ENCODE assay signal across 15 cellular contexts in the genomic region with DNA sequence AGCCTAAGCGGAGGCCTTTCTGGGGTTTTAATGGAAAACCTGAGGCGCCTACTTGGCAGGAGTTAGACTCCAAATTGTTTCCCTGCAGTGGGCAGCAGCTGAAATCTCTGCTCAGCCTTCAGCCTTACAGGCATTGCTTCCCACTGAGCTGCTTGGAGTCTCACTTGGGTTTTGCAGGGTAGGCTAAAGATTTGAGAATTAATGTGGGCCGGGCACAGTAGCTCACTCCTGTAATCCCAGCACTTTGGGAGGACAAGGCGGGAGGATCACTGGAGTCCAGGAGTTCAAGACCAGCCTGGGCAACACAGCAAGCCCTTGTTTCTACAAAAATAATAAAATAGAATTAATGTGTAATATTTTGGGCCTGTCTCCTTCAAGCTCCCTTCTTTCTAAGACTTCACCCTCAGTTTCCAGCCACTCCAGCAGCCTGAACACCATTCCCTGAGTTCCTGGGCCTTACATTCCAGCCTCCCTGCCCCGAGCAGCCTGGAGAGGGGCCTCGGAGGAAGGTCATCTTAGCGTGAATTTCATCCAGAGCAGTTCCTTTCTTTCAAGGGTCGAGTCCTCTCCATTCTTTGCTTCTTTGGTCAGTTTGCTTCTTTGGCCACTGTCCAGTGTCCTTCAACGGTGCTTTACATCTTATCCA. TPM values are rescaled to one million over a fixed set of nuclear protein-coding genes. Genes with fewer than 3 reads are reported as not detected.
A peak's percentile ranks its signal among the peaks of the same experiment; 100 is the strongest.
DNase-seq lines count a peak whose midpoint lies in the region; ATAC-seq and TF ChIP-seq lines count a peak whose summit lies in the region.
"Had no signal": no experiment of that assay in that cellular context is flagged by ENCODE, and none has a peak within 500 bp of the region (broad histone marks: within the 10 kb centered on the region; RNA-seq: fewer than 3 reads in every experiment).

No MANE protein-coding gene starts in this region.

- no peak for DNase-seq in breast epithelium (ENCODE audit: low spot score in 2 of 2)
- no peak for DNase-seq in mammary epithelial cell
- DNase-seq in esophagus squamous epithelium (lab: John Stamatoyannopoulos, UW): no peak
- no peak for DNase-seq in nephron progenitor cell
- DNase-seq in upper lobe of left lung: no peak
- no peak for DNase-seq in activated CD8-positive, alpha-beta memory T cell treated with anti-CD3 and anti-CD28 coated beads for 24 hours
- DNase-seq in NCI-H2171 treated with DMSO at 0.1 percent for 48 hours (lab: John Stamatoyannopoulos, UW): no peak
- no peak for DNase-seq in cerebellar nuclear complex (lab: John Stamatoyannopoulos, UW)
- DNase-seq: DMS79 treated with DMSO at 0.1 percent for 48 hours; NCI-H2107; OCI-M1; stimulated activated CD4-positive, alpha-beta T cell treated with anti-CD3 and anti-CD28 coated beads, Interleukin-2, amount 100 ng/mL, for 24 hours; stimulated activated naive CD8-positive, alpha-beta T cell treated with anti-CD3 and anti-CD28 coated beads, Interleukin-15, Interleukin-2, amounts not matched to agents 100 U/mL and 50 U/mL, for 24 hours had no signal

- H3K9me3 ChIP-seq in breast epithelium (no peaks in the 10 kb centered on the region), mammary epithelial cell (replicated peaks; ENCODE audit: insufficient read depth, low read length) (no peaks in the 10 kb centered on the region), esophagus squamous epithelium (no peaks in the 10 kb centered on the region), upper lobe of left lung (no peaks in the 10 kb centered on the region)

- H3K36me3 Mint-ChIP-seq in nephron progenitor cell (ENCODE audit: low read depth): no peaks in the 10 kb centered on the region
- H3K36me3 Mint-ChIP-seq: neural progenitor cell had no signal

- TF ChIP-seq POLR2A in breast epithelium (IDR thresholded peaks at IDR 0.05) (no peak), esophagus squamous epithelium (IDR thresholded peaks at IDR 0.05) (no peak), upper lobe of left lung (IDR thresholded peaks at IDR 0.05) (no peak)

- TF ChIP-seq CTCF in breast epithelium (IDR thresholded peaks at IDR 0.05) (no peak), mammary epithelial cell (conservative IDR thresholded peaks at IDR 0.05 in 1 of 2, IDR thresholded peaks at IDR 0.05 in 1 of 2; ENCODE audit: extremely low read depth in 1 of 2, insufficient read depth in 1 of 2, low read depth in 1 of 2, low read length in 2 of 2) (no peak), esophagus squamous epithelium (IDR thresholded peaks at IDR 0.05) (no peak), nephron progenitor cell (IDR thresholded peaks at IDR 0.05) (no peak), upper lobe of left lung (IDR thresholded peaks at IDR 0.05) (no peak)

- H3K4me1 ChIP-seq in breast epithelium (peaks cover 0 to 7% of the 10 kb centered on the region in 2 donors), mammary epithelial cell (ENCODE audit: insufficient read depth, low read length) (peaks cover 7% of the 10 kb centered on the region), esophagus squamous epithelium (peaks cover 3 to 44% (median 8%) of the 10 kb centered on the region in 3 donors), upper lobe of left lung (peaks cover 12 to 38% (median 24%) of the 10 kb centered on the region in 4 donors)

- 96% methylated on average over 9 of the region's 9 CpGs for WGBS in mammary epithelial cell (ENCODE audit: low coverage, missing lambda C conversion rate)
- 71 to 79% methylated on average over 9 of the region's 9 CpGs for WGBS in esophagus squamous epithelium, 2 donors
- WGBS in upper lobe of left lung, 2 donors: 78 to 80% methylated on average over 9 of the region's 9 CpGs

- H3K27ac ChIP-seq in breast epithelium (peak overlapping the region; percentile 29 to 90), mammary epithelial cell (ENCODE audit: insufficient read depth, low read depth, low read length) (no peak overlapping the region), esophagus squamous epithelium (peak overlapping the region in 3 of 4 donors; percentile 24 to 75 (median 63)), upper lobe of left lung (peak overlapping the region; percentile 59 to 75 (median 67))
- H3K27ac ChIP-seq: neural progenitor cell had no signal

- in situ Hi-C loops in mammary epithelial cell (cut with MboI; ENCODE audit: low sequenced_read_pairs in 2 of 2): loop anchor here in 1 of 2 donors (25.0 kb wide), 1 partner anchor 138 kb away; no protein-coding TSS in a partner anchor

- peak overlapping the region; percentile 61 for H3K27ac Mint-ChIP-seq in nephron progenitor cell

- no peaks in the 10 kb centered on the region for H3K9me3 Mint-ChIP-seq in nephron progenitor cell
- H3K9me3 Mint-ChIP-seq: neural progenitor cell had no signal

- no TSS peak for BruUV-seq in mammary epithelial cell (replicated peaks; lab: Mats Ljungman, UMichigan)

- no peak overlapping the region for H3K4me2 ChIP-seq in mammary epithelial cell (ENCODE audit: insufficient read depth, low read depth, low read length)
- H3K4me2 ChIP-seq: neural progenitor cell had no signal

- H3K27me3 Mint-ChIP-seq in nephron progenitor cell (ENCODE audit: low read depth, poor library complexity): peaks cover 28% of the 10 kb centered on the region

- H3K4me3 ChIP-seq in breast epithelium (peak overlapping the region; percentile 15 to 55 (median 27)), mammary epithelial cell (replicated peaks in 1 of 3; ENCODE audit: insufficient read depth in 1 of 3, low read depth in 2 of 3, low read length in 3 of 3) (no peak overlapping the region), esophagus squamous epithelium (peak overlapping the region in 3 of 4 donors; percentile 18 to 22 (median 20)), upper lobe of left lung (peak overlapping the region in 2 of 4 donors; percentile 6 to 32)
- H3K4me3 ChIP-seq: neural progenitor cell had no signal

- intact Hi-C loops in breast epithelium (cut with DNase I; ENCODE audit: low total_unique reads): no loop called here
- intact Hi-C loops in mammary epithelial cell (cut with micrococcal nuclease): no loop called here
- intact Hi-C loops in esophagus squamous epithelium (cut with DNase I): no loop called here

- no peaks in the 10 kb centered on the region for H4K20me1 ChIP-seq in mammary epithelial cell (ENCODE audit: insufficient read depth, low read length)

- CTCF ChIA-PET in mammary epithelial cell (lab: Charles Lee; ENCODE audit: low non-redundant PET): no interaction called here

- H3K27me3 ChIP-seq in breast epithelium (no peaks in the 10 kb centered on the region), mammary epithelial cell (ENCODE audit: insufficient read depth, low read length) (no peaks in the 10 kb centered on the region), esophagus squamous epithelium (no peaks in the 10 kb centered on the region), upper lobe of left lung (no peaks in the 10 kb centered on the region)
- H3K27me3 ChIP-seq: neural progenitor cell had no signal

- H3K4me1 Mint-ChIP-seq in nephron progenitor cell: peaks cover 81% of the 10 kb centered on the region

- H3K4me3 Mint-ChIP-seq in nephron progenitor cell: no peak overlapping the region
- H3K4me3 Mint-ChIP-seq: neural progenitor cell had no signal

- no peaks in the 10 kb centered on the region for H3K79me2 ChIP-seq in mammary epithelial cell (ENCODE audit: insufficient read depth, low read length)

- no peaks in the 10 kb centered on the region for H3K36me3 ChIP-seq in breast epithelium
- H3K36me3 ChIP-seq in mammary epithelial cell (ENCODE audit: insufficient read depth, low read length): no peaks in the 10 kb centered on the region
- no peaks in the 10 kb centered on the region for H3K36me3 ChIP-seq in esophagus squamous epithelium
- H3K36me3 ChIP-seq in upper lobe of left lung: no peaks in the 10 kb centered on the region
- H3K36me3 ChIP-seq: neural progenitor cell had no signal

- no peak for ATAC-seq in upper lobe of left lung (ENCODE audit: low FRiP score in 2 of 2)
- ATAC-seq: stimulated activated naive CD8-positive, alpha-beta T cell treated with anti-CD3 and anti-CD28 coated beads, Interleukin-15, Interleukin-2, amounts not matched to agents 100 U/mL and 50 U/mL, for 24 hours had no signal

- no peak for TF ChIP-seq EP300 in upper lobe of left lung (IDR thresholded peaks at IDR 0.05)

- no peak overlapping the region for H2AFZ ChIP-seq in mammary epithelial cell (ENCODE audit: low read depth, low read length)
- H2AFZ ChIP-seq: neural progenitor cell had no signal

- no peak overlapping the region for H3K9ac ChIP-seq in mammary epithelial cell (ENCODE audit: insufficient read depth, low read length)
- H3K9ac ChIP-seq: neural progenitor cell had no signal

- dilution Hi-C loops in mammary epithelial cell (cut with HindIII; ENCODE audit: low sequenced_read_pairs): no loop called here

RNA-seq across cellular contexts. Expression of gene RAB17, which starts 9.1 kb away (rescaled TPM):
- 10 to 100 TPM in 2 of 3 donors, not detected in 1; 39.7 to 43.9 TPM for total RNA-seq in breast epithelium
- 1 to 10 TPM; 7.2 to 8.9 TPM for total RNA-seq in mammary epithelial cell
- polyA plus RNA-seq in mammary epithelial cell: 12.8 TPM
- 20.4 TPM for polyA minus RNA-seq in mammary epithelial cell
- 10 to 100 TPM in 1 of 4 donors, 1 to 10 TPM in 3; 2.0 to 11.1 (median 6.4) TPM for total RNA-seq in esophagus squamous epithelium
- total RNA-seq in upper lobe of left lung: 100 to 1,000 TPM in 2 of 6 donors, 10 to 100 TPM in 4; 44.5 to 262 (median 90.6) TPM

RNA-seq across cellular contexts. Expression of gene LRRFIP1, which starts 27.8 kb away (rescaled TPM):
- total RNA-seq in breast epithelium (100 to 1,000 TPM in 2 of 3 donors, 10 to 100 TPM in 1; 82.6 to 136 (median 130) TPM), mammary epithelial cell (100 to 1,000 TPM in 1 of 2 donors, 10 to 100 TPM in 1; 69.8 to 188 TPM), esophagus squamous epithelium (100 to 1,000 TPM in 2 of 4 donors, 10 to 100 TPM in 2; 84.9 to 152 (median 120) TPM), upper lobe of left lung (100 to 1,000 TPM; 185 to 291 (median 242) TPM)
- 71.9 TPM for polyA plus RNA-seq in mammary epithelial cell
- polyA minus RNA-seq in mammary epithelial cell: 58.4 TPM

RNA-seq across cellular contexts. Expression of gene PRLH, which starts 33.2 kb away (rescaled TPM):
- not detected for total RNA-seq in breast epithelium
- not detected for total RNA-seq in mammary epithelial cell
- polyA plus RNA-seq in mammary epithelial cell: not detected
- not detected for polyA minus RNA-seq in mammary epithelial cell
- not detected for total RNA-seq in esophagus squamous epithelium
- total RNA-seq in upper lobe of left lung: not detected
- total RNA-seq: A172 had no signal

Comparison
In these comparisons a context has a peak if more than half of its experiments do, and no peak if none do; other contexts are left out.
1. H3K4me3 ChIP-seq: peak in breast epithelium (3 of 3) and esophagus squamous epithelium (3 of 4); none in mammary epithelial cell (0 of 3).